ENCODE assay signal across 1 cellular context in genomic region chr19:41883821-41884733, GRCh38.
TF ChIP-seq lines count a peak whose summit lies in the region.

No MANE protein-coding gene starts in this region.

TF ChIP-seq in HepG2, 621 proteins besides CTCF, POLR2A, EP300 and RAD21 (continued from another document and continues in another):
- peak; percentile 75 for TF ChIP-seq ZHX2 (IDR thresholded peaks at IDR 0.05; ENCODE audit: low read depth)
- TF ChIP-seq ZHX2 (CRISPR knock-in tag; IDR thresholded peaks at IDR 0.05; ENCODE audit: borderline replicate concordance), result no peak; the same call in 1 of the 2 replicates
- TF ChIP-seq ZNF713 (CRISPR knock-in tag; IDR thresholded peaks at IDR 0.05), result peak; percentile 76; the same call in 1 of the 2 replicates
- TF ChIP-seq THAP9 (CRISPR knock-in tag; IDR thresholded peaks at IDR 0.05; ENCODE audit: borderline replicate concordance), result peak; percentile 90; the same call in 1 of the 2 replicates
- peak; percentile 82; the same call in 1 of the 2 replicates for TF ChIP-seq KLF6 (CRISPR knock-in tag; IDR thresholded peaks at IDR 0.05)
- peak; percentile 48; the same call in 1 of the 2 replicates for TF ChIP-seq ZNF280B (CRISPR knock-in tag; IDR thresholded peaks at IDR 0.05; ENCODE audit: borderline replicate concordance)
- no peak for TF ChIP-seq EZH2 (conservative IDR thresholded peaks at IDR 0.05; ENCODE audit: low read depth, low read length)
- TF ChIP-seq THAP8 (CRISPR knock-in tag; IDR thresholded peaks at IDR 0.05; ENCODE audit: borderline replicate concordance), result no peak
- TF ChIP-seq TERF1 (CRISPR knock-in tag; IDR thresholded peaks at IDR 0.05), result no peak
- TF ChIP-seq SMAD3 (CRISPR knock-in tag; IDR thresholded peaks at IDR 0.05), result peak; percentile 89
- peak; percentile 66; the same call in 1 of the 2 replicates for TF ChIP-seq ZFP91 (CRISPR knock-in tag; IDR thresholded peaks at IDR 0.05; ENCODE audit: borderline replicate concordance)
- no peak for TF ChIP-seq E2F2 (CRISPR knock-in tag; IDR thresholded peaks at IDR 0.05; ENCODE audit: borderline replicate concordance)
- TF ChIP-seq GRHL1 (CRISPR knock-in tag; conservative IDR thresholded peaks at IDR 0.05), result no peak
- TF ChIP-seq NR1H2 (CRISPR knock-in tag; IDR thresholded peaks at IDR 0.05; ENCODE audit: borderline replicate concordance, low read depth), result 0 out of 2 replicates have a peak, but pooled peaks have one; percentile 58
- peak; percentile 37; the same call in 1 of the 2 replicates for TF ChIP-seq ZKSCAN8 (CRISPR knock-in tag; IDR thresholded peaks at IDR 0.05; ENCODE audit: borderline replicate concordance)
- peak; percentile 11; the same call in 1 of the 2 replicates for TF ChIP-seq ZKSCAN1 (IDR thresholded peaks at IDR 0.05; ENCODE audit: low read length)
- TF ChIP-seq ARID5B (CRISPR knock-in tag; IDR thresholded peaks at IDR 0.05), result peak; percentile 64
- TF ChIP-seq TFDP2 (CRISPR knock-in tag; IDR thresholded peaks at IDR 0.05), result peak; percentile 53; the same call in 1 of the 2 replicates
- no peak for TF ChIP-seq ZNF468 (CRISPR knock-in tag; IDR thresholded peaks at IDR 0.05)
- no peak for TF ChIP-seq CC2D1A (CRISPR knock-in tag; IDR thresholded peaks at IDR 0.05)
- peak; percentile 72 for TF ChIP-seq ZNF800 (CRISPR knock-in tag; IDR thresholded peaks at IDR 0.05)
